ENCODE assay signal across 11 cellular contexts in genomic region chr12:68591716-68592437, GRCh38. TPM values are rescaled to one million over a fixed set of nuclear protein-coding genes. Genes with fewer than 3 reads are reported as not detected.
DNase-seq lines count a peak whose midpoint lies in the region; ATAC-seq and TF ChIP-seq lines count a peak whose summit lies in the region.
"Had no signal": no experiment of that assay in that cellular context is flagged by ENCODE, and none has a peak within 500 bp of the region (broad histone marks: within the 10 kb centered on the region; RNA-seq: fewer than 3 reads in every experiment).

No MANE protein-coding gene starts in this region.

- TF ChIP-seq CTCF in activated B cell treated with CpG ODN at 0.5 μM for 24 hours (IDR thresholded peaks at IDR 0.05): no peak

- POLR2A ChIA-PET in activated B cell treated with CpG ODN at 0.5 μM for 24 hours (lab: Charles Lee): interaction anchor here (1.8 to 2.2 kb wide), 2 partner anchors 16 to 19 kb away, joined by 7 to 10 read pairs; partner anchors contain the start of gene RAP1B

- intact Hi-C loops in activated B cell treated with CpG ODN at 0.5 μM for 24 hours (cut with micrococcal nuclease): no loop called here

- CTCF ChIA-PET in activated B cell treated with CpG ODN at 0.5 μM for 24 hours (lab: Charles Lee): no interaction called here

- no peaks in the 10 kb centered on the region for H3K27me3 Mint-ChIP-seq in activated T-cell treated with anti-CD3 and anti-CD28 coated beads, Interleukin-2, amount 50 U/mL, for 4 hours (ENCODE audit: low read depth)
- no peaks in the 10 kb centered on the region for H3K27me3 Mint-ChIP-seq in activated B cell treated with CpG ODN at 0.5 μM for 24 hours
- H3K27me3 Mint-ChIP-seq in stimulated activated memory B cell treated with anti-CD40 and anti-IgM and Interleukin-4, amounts not matched to agents 10 μg/mL and 1 μg/mL and 100 μg/mL, for 72 hours: no peaks in the 10 kb centered on the region

- H3K27ac Mint-ChIP-seq in activated B cell treated with CpG ODN at 0.5 μM for 24 hours: peak overlapping the region; percentile 87
- peak overlapping the region; percentile 3 for H3K27ac Mint-ChIP-seq in stimulated activated memory B cell treated with anti-CD40 and anti-IgM and Interleukin-4, amounts not matched to agents 10 μg/mL and 1 μg/mL and 100 μg/mL, for 72 hours

- DNase-seq in activated T-cell treated with anti-CD3 and anti-CD28 coated beads, Interleukin-2, amount 50 U/mL, for 4 hours: no peak
- no peak for DNase-seq in activated T-cell treated with anti-CD3 and anti-CD28 coated beads, Interleukin-2, amount 50 U/mL, for 1 hour
- DNase-seq in activated B cell treated with CpG ODN at 0.5 μM for 24 hours (no peak), NCI-H1105 treated with DMSO at 0.1 percent for 48 hours (lab: John Stamatoyannopoulos, UW) (no peak), COR-L47 (lab: John Stamatoyannopoulos, UW) (no peak)
- DNase-seq: activated CD8-positive, alpha-beta memory T cell treated with anti-CD3 and anti-CD28 coated beads, Interleukin-2, amount 50 U/mL, for 4 hours; cortex of kidney; KBM-7 had no signal

- peaks cover 5% of the 10 kb centered on the region for H3K36me3 Mint-ChIP-seq in activated T-cell treated with anti-CD3 and anti-CD28 coated beads, Interleukin-2, amount 50 U/mL, for 4 hours (ENCODE audit: insufficient read depth)
- peaks cover 4% of the 10 kb centered on the region for H3K36me3 Mint-ChIP-seq in activated B cell treated with CpG ODN at 0.5 μM for 24 hours (ENCODE audit: low read depth)
- peaks cover 8% of the 10 kb centered on the region for H3K36me3 Mint-ChIP-seq in stimulated activated memory B cell treated with anti-CD40 and anti-IgM and Interleukin-4, amounts not matched to agents 10 μg/mL and 1 μg/mL and 100 μg/mL, for 72 hours

- H3K9me3 Mint-ChIP-seq in activated T-cell treated with anti-CD3 and anti-CD28 coated beads, Interleukin-2, amount 50 U/mL, for 4 hours: peaks cover 16% of the 10 kb centered on the region
- peaks cover 9% of the 10 kb centered on the region for H3K9me3 Mint-ChIP-seq in activated B cell treated with CpG ODN at 0.5 μM for 24 hours
- peaks cover 6% of the 10 kb centered on the region for H3K9me3 Mint-ChIP-seq in stimulated activated memory B cell treated with anti-CD40 and anti-IgM and Interleukin-4, amounts not matched to agents 10 μg/mL and 1 μg/mL and 100 μg/mL, for 72 hours

- peaks cover 52% of the 10 kb centered on the region for H3K4me1 Mint-ChIP-seq in activated T-cell treated with anti-CD3 and anti-CD28 coated beads, Interleukin-2, amount 50 U/mL, for 4 hours (ENCODE audit: low read depth)
- H3K4me1 Mint-ChIP-seq in activated B cell treated with CpG ODN at 0.5 μM for 24 hours: peaks cover 62% of the 10 kb centered on the region
- peaks cover 38% of the 10 kb centered on the region for H3K4me1 Mint-ChIP-seq in stimulated activated memory B cell treated with anti-CD40 and anti-IgM and Interleukin-4, amounts not matched to agents 10 μg/mL and 1 μg/mL and 100 μg/mL, for 72 hours

- H3K4me3 Mint-ChIP-seq in activated T-cell treated with anti-CD3 and anti-CD28 coated beads, Interleukin-2, amount 50 U/mL, for 4 hours: peak overlapping the region; percentile 31
- H3K4me3 Mint-ChIP-seq in activated B cell treated with CpG ODN at 0.5 μM for 24 hours: peak overlapping the region; percentile 64
- no peak overlapping the region for H3K4me3 Mint-ChIP-seq in stimulated activated memory B cell treated with anti-CD40 and anti-IgM and Interleukin-4, amounts not matched to agents 10 μg/mL and 1 μg/mL and 100 μg/mL, for 72 hours

- ATAC-seq in activated T-cell treated with anti-CD3 and anti-CD28 coated beads, Interleukin-2, amount 50 U/mL, for 4 hours: peak; percentile 41 to 46
- ATAC-seq in HG03442 (IDR thresholded peaks at IDR 0.05; ENCODE audit: unreplicated experiment) (peak; percentile 52), activated B cell treated with CpG ODN at 0.5 μM for 24 hours (ENCODE audit: low read depth) (peak; percentile 18), GM21515 (IDR thresholded peaks at IDR 0.05; ENCODE audit: unreplicated experiment) (no peak)
- ATAC-seq in stimulated activated memory B cell treated with anti-CD40 and anti-IgM and Interleukin-4, amounts not matched to agents 10 μg/mL and 1 μg/mL and 100 μg/mL, for 72 hours: peak; percentile 57

RNA-seq across cellular contexts. Expression of gene RAP1B, which starts 18.8 kb away (rescaled TPM):
- total RNA-seq in activated T-cell treated with anti-CD3 and anti-CD28 coated beads, Interleukin-2, amount 50 U/mL, for 4 hours: 100 to 1,000 TPM; 172 to 213 (median 188) TPM
- total RNA-seq in activated B cell treated with CpG ODN at 0.5 μM for 24 hours: 136 and 142 TPM in 2 replicates
